In genomic region chr5:151820903-151821302, GRCh38 we compare ENCODE assay signal across 23 cellular contexts. TPM values are rescaled to one million over a fixed set of nuclear protein-coding genes. Genes with fewer than 3 reads are reported as not detected.
DNase-seq lines count a peak whose midpoint lies in the region; ATAC-seq and TF ChIP-seq lines count a peak whose summit lies in the region.
"Had no signal": no experiment of that assay in that cellular context is flagged by ENCODE, and none has a peak within 500 bp of the region (broad histone marks: within the 10 kb centered on the region; RNA-seq: fewer than 3 reads in every experiment).

No MANE protein-coding gene starts in this region.

- intact Hi-C loops in left colon (cut with DNase I, micrococcal nuclease) (loop anchor here (10.0 kb wide), 2 partner anchors 324 to 684 kb away; no protein-coding TSS in a partner anchor), gastrocnemius medialis (cut with DNase I; ENCODE audit: low total_unique reads) (loop anchor here (10.0 kb wide), 1 partner anchor 454 kb away; no protein-coding TSS in a partner anchor)

- DNase-seq in DMS 273 (lab: John Stamatoyannopoulos, UW; ENCODE audit: unreplicated experiment): peak; percentile 22
- DNase-seq in DMS 273 treated with DMSO at 0.1 percent for 48 hours (lab: John Stamatoyannopoulos, UW): no peak
- DNase-seq in Ammon's horn (ENCODE audit: low spot score): peak; percentile 22
- peak; percentile 24 for DNase-seq in NCI-H345 treated with DMSO at 0.1 percent for 48 hours (lab: John Stamatoyannopoulos, UW; ENCODE audit: unreplicated experiment)
- peak in 1 of 2 donors; percentile 22 for DNase-seq in left colon
- DNase-seq in gastrocnemius medialis: no peak
- no peak for DNase-seq in GM19238 (ENCODE audit: insufficient read length, low spot score)
- DNase-seq: activated CD4-positive, alpha-beta memory T cell treated with anti-CD3 and anti-CD28 coated beads, Interleukin-2, amount 10 ng/mL, durations not matched to agents 7 days and 5 days; activated gamma-delta T cell treated with Interleukin-2 at 50 U/mL for 16 hours; adrenal gland; CD4-positive, CD25-positive, alpha-beta regulatory T cell; DND-41; effector CD8-positive, alpha-beta T cell; HFFc6; NCI-H1436; NCI-H226; SHP77; trophoblast cell had no signal

- H3K27ac ChIP-seq in gastrocnemius medialis: no peak overlapping the region
- H3K27ac ChIP-seq: 22Rv1, adrenal gland, neural progenitor cell had no signal

- in situ Hi-C loops in gastrocnemius medialis (cut with MboI; ENCODE audit: low sequenced_read_pairs in 4 of 4): loop anchor here in 1 of 4 donors (10.0 kb wide), 1 partner anchor 314 kb away; no protein-coding TSS in a partner anchor

- H3K36me3 ChIP-seq in gastrocnemius medialis: peaks cover 0 to 14% of the 10 kb centered on the region in 2 donors
- H3K36me3 ChIP-seq: adrenal gland, neural progenitor cell had no signal

- ATAC-seq in left colon (peak; percentile 61), gastrocnemius medialis (no peak), GM18505 (IDR thresholded peaks at IDR 0.05; ENCODE audit: unreplicated experiment) (no peak)
- ATAC-seq: esophagus mucosa, sciatic nerve had no signal

- no peaks in the 10 kb centered on the region for H3K9me3 ChIP-seq in gastrocnemius medialis
- H3K9me3 ChIP-seq: adrenal gland had no signal

- TF ChIP-seq CTCF in gastrocnemius medialis (IDR thresholded peaks at IDR 0.05 in 4 of 5, conservative IDR thresholded peaks at IDR 0.05 in 1 of 5): no peak

- TF ChIP-seq POLR2A in gastrocnemius medialis (IDR thresholded peaks at IDR 0.05) (no peak), GM18505 (IDR thresholded peaks at IDR 0.05; ENCODE audit: borderline replicate concordance, extremely low read depth, insufficient read depth, insufficient read length) (no peak)

- no peaks in the 10 kb centered on the region for H3K27me3 ChIP-seq in gastrocnemius medialis
- H3K27me3 ChIP-seq: adrenal gland, neural progenitor cell had no signal

- H3K4me3 ChIP-seq in gastrocnemius medialis: no peak overlapping the region
- H3K4me3 ChIP-seq: adrenal gland, neural progenitor cell had no signal

- H3K4me1 ChIP-seq in gastrocnemius medialis: no peaks in the 10 kb centered on the region
- H3K4me1 ChIP-seq: neural progenitor cell had no signal

RNA-seq across cellular contexts. Expression of gene G3BP1, which starts 49.1 kb away (rescaled TPM):
- total RNA-seq in left colon (100 to 1,000 TPM; 116 to 141 TPM), gastrocnemius medialis (100 to 1,000 TPM in 3 of 4 donors, 10 to 100 TPM in 1; 80.5 to 114 (median 108) TPM)

Comparison
In these comparisons a context has a peak if more than half of its experiments do, and no peak if none do; other contexts are left out.
1. DNase-seq: peak in DMS 273 (single experiment), Ammon's horn (single experiment) and NCI-H345 treated with DMSO at 0.1 percent for 48 hours (single experiment); none in DMS 273 treated with DMSO at 0.1 percent for 48 hours (single experiment), gastrocnemius medialis (0 of 2) and GM19238 (single experiment).